Comparison of ENCODE assay signal across 21 cellular contexts in genomic region chr12:104870797-104871196, GRCh38.
DNase-seq lines count a peak whose midpoint lies in the region; ATAC-seq lines count a peak whose summit lies in the region.
"Had no signal": no experiment of that assay in that cellular context is flagged by ENCODE, and none has a peak within 500 bp of the region (broad histone marks: within the 10 kb centered on the region; RNA-seq: fewer than 3 reads in every experiment).

No MANE protein-coding gene starts in this region.

- no peaks in the 10 kb centered on the region for H3K9me3 Mint-ChIP-seq in activated T-cell treated with anti-CD3 and anti-CD28 coated beads, Interleukin-2, amount 50 U/mL, for 4 hours
- H3K9me3 Mint-ChIP-seq: CD4-positive, alpha-beta memory T cell; stimulated activated effector memory CD8-positive, alpha-beta T cell treated with anti-CD3 and anti-CD28 coated beads, Interleukin-12 subunit alpha, Interleukin-12 subunit beta, amount 100 ng/mL, for 72 hours had no signal

- ATAC-seq in GM18502 (IDR thresholded peaks at IDR 0.05; ENCODE audit: poor library complexity, unreplicated experiment) = peak; percentile 56
- peak; percentile 58 for ATAC-seq in GM21367 (IDR thresholded peaks at IDR 0.05; ENCODE audit: unreplicated experiment)
- peak; percentile 45 for ATAC-seq in HG03565 (IDR thresholded peaks at IDR 0.05; ENCODE audit: unreplicated experiment)
- no peak for ATAC-seq in T-helper 17 cell
- no peak for ATAC-seq in activated T-cell treated with anti-CD3 and anti-CD28 coated beads, Interleukin-2, amount 50 U/mL, for 4 hours
- ATAC-seq in GM21619 (IDR thresholded peaks at IDR 0.05; ENCODE audit: unreplicated experiment) = no peak
- ATAC-seq: PC-3; right cardiac atrium; stimulated activated effector memory CD8-positive, alpha-beta T cell treated with anti-CD3 and anti-CD28 coated beads, Interleukin-12 subunit alpha, Interleukin-12 subunit beta, amount 100 ng/mL, for 72 hours had no signal

- H3K9me3 ChIP-seq in T-helper 17 cell (ENCODE audit: control insufficient read depth, low read length, poor library complexity, severe bottlenecking) = no peaks in the 10 kb centered on the region
- H3K9me3 ChIP-seq: tibial nerve had no signal

- no peak overlapping the region for H3K4me3 Mint-ChIP-seq in T-helper 17 cell
- H3K4me3 Mint-ChIP-seq in activated T-cell treated with anti-CD3 and anti-CD28 coated beads, Interleukin-2, amount 50 U/mL, for 4 hours = no peak overlapping the region
- H3K4me3 Mint-ChIP-seq: CD4-positive, alpha-beta memory T cell; stimulated activated effector memory CD8-positive, alpha-beta T cell treated with anti-CD3 and anti-CD28 coated beads, Interleukin-12 subunit alpha, Interleukin-12 subunit beta, amount 100 ng/mL, for 72 hours had no signal

- DNase-seq in germinal center (ENCODE audit: low spot score) = peak; percentile 13
- no peak for DNase-seq in Ammon's horn (ENCODE audit: low spot score)
- DNase-seq in T-helper 17 cell = no peak
- no peak for DNase-seq in activated T-cell treated with anti-CD3 and anti-CD28 coated beads, Interleukin-2, amount 50 U/mL, for 4 hours
- DNase-seq: activated naive CD4-positive, alpha-beta T cell; CD4-positive, alpha-beta memory T cell; DMS79 treated with DMSO at 0.1 percent for 48 hours; dorsolateral prefrontal cortex; KBM-7; MV-4-11; NCI-H2029 treated with DMSO at 0.1 percent for 48 hours; NCI-H526 treated with DMSO at 0.1 percent for 48 hours; PC-3; right cardiac atrium; stimulated activated CD4-positive, alpha-beta T cell treated with anti-CD3 and anti-CD28 coated beads, Interleukin-15, amount 100 ng/mL, for 24 hours had no signal

- peaks cover 8% of the 10 kb centered on the region for H3K27me3 Mint-ChIP-seq in T-helper 17 cell
- peaks cover 2% of the 10 kb centered on the region for H3K27me3 Mint-ChIP-seq in activated T-cell treated with anti-CD3 and anti-CD28 coated beads, Interleukin-2, amount 50 U/mL, for 4 hours (ENCODE audit: low read depth)

- H3K27ac Mint-ChIP-seq in T-helper 17 cell = no peak overlapping the region
- H3K27ac Mint-ChIP-seq: CD4-positive, alpha-beta memory T cell; stimulated activated effector memory CD8-positive, alpha-beta T cell treated with anti-CD3 and anti-CD28 coated beads, Interleukin-12 subunit alpha, Interleukin-12 subunit beta, amount 100 ng/mL, for 72 hours had no signal

- peaks cover 2% of the 10 kb centered on the region for H3K36me3 Mint-ChIP-seq in T-helper 17 cell (ENCODE audit: low read depth)
- no peaks in the 10 kb centered on the region for H3K36me3 Mint-ChIP-seq in activated T-cell treated with anti-CD3 and anti-CD28 coated beads, Interleukin-2, amount 50 U/mL, for 4 hours (ENCODE audit: insufficient read depth)
- H3K36me3 Mint-ChIP-seq: CD4-positive, alpha-beta memory T cell; stimulated activated effector memory CD8-positive, alpha-beta T cell treated with anti-CD3 and anti-CD28 coated beads, Interleukin-12 subunit alpha, Interleukin-12 subunit beta, amount 100 ng/mL, for 72 hours had no signal

- H3K4me1 Mint-ChIP-seq in T-helper 17 cell = peaks cover 2% of the 10 kb centered on the region
- H3K4me1 Mint-ChIP-seq in activated T-cell treated with anti-CD3 and anti-CD28 coated beads, Interleukin-2, amount 50 U/mL, for 4 hours (ENCODE audit: low read depth) = peaks cover 4% of the 10 kb centered on the region
- H3K4me1 Mint-ChIP-seq: stimulated activated effector memory CD8-positive, alpha-beta T cell treated with anti-CD3 and anti-CD28 coated beads, Interleukin-12 subunit alpha, Interleukin-12 subunit beta, amount 100 ng/mL, for 72 hours had no signal

Comparison
In these comparisons a context has a peak if more than half of its experiments do, and no peak if none do; other contexts are left out.
1. ATAC-seq: peak in GM18502 (single experiment), GM21367 (single experiment) and HG03565 (single experiment); none in T-helper 17 cell (single experiment), activated T-cell treated with anti-CD3 and anti-CD28 coated beads, Interleukin-2, amount 50 U/mL, for 4 hours (0 of 2) and GM21619 (single experiment).